ENCODE assay signal across 24 cellular contexts in the genomic region with DNA sequence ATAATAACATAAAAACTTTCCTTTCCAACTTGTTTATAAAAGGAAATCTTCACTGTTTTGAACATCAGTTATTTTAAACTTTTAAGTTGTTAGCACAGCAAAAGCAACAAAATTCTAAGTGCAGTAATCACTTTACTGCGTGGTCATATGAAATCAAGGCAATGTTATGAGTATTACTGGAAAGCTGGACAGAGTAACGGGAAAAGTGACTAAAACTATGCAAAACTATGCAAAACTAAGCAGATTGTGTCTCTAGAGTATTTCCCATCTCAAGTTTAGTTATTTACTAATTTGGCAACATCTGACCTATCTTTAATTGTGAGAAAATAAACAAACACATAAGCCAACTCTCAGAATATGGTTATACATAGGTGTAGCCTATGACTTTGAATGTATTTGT.
"Had no signal": no experiment of that assay in that cellular context is flagged by ENCODE, and none has a peak within 500 bp of the region (broad histone marks: within the 10 kb centered on the region; RNA-seq: fewer than 3 reads in every experiment).

No MANE protein-coding gene starts in this region.

- ATAC-seq: natural killer cell treated with Interleukin-12 subunit alpha and Interleukin-12 subunit beta and Interleukin-15 and Interleukin-18, amount 100 ng/mL, for 72 hours; right cardiac atrium; sciatic nerve; stimulated activated naive B cell treated with anti-CD40 and anti-IgM and Interleukin-4, amounts not matched to agents 10 μg/mL and 1 μg/mL and 100 μg/mL, for 72 hours; stimulated activated naive CD8-positive, alpha-beta T cell treated with anti-CD3 and anti-CD28 coated beads, Interleukin-15, Interleukin-2, amounts not matched to agents 100 U/mL and 50 U/mL, for 24 hours; upper lobe of right lung had no signal

- H3K4me3 ChIP-seq: hepatocyte, left ventricle myocardium inferior, lung, ovary, skin epidermis, stomach, suprapubic skin, thoracic aorta, tibial artery, upper lobe of right lung had no signal

- DNase-seq: islet precursor cell; left ventricle myocardium inferior; mesendoderm; naive B cell; ovary; right cardiac atrium; stimulated activated CD4-positive, alpha-beta T cell treated with anti-CD3 and anti-CD28 coated beads, Interleukin-12 subunit alpha, Interleukin-12 subunit beta, amount 100 ng/mL, for 4 hours; stimulated activated CD4-positive, alpha-beta T cell treated with anti-CD3 and anti-CD28 coated beads, Interleukin-15, amount 100 ng/mL, for 24 hours; stimulated activated CD4-positive, alpha-beta T cell treated with anti-CD3 and anti-CD28 coated beads, Interleukin-2, amount 100 ng/mL, for 24 hours; stimulated activated CD4-positive, alpha-beta T cell treated with anti-CD3 and anti-CD28 coated beads, Interleukin-4, amount 100 ng/mL, for 1 hour; stimulated activated naive B cell treated with anti-CD40 and anti-IgM and Interleukin-4, amounts not matched to agents 10 μg/mL and 1 μg/mL and 100 μg/mL, for 72 hours; stimulated activated naive CD8-positive, alpha-beta T cell treated with anti-CD3 and anti-CD28 coated beads, Interleukin-15, Interleukin-2, amounts not matched to agents 100 U/mL and 50 U/mL, for 24 hours; stomach; tibial artery; trophoblast cell; upper lobe of right lung had no signal

- FAIRE-seq: urothelium cell line had no signal
